In the genomic region with DNA sequence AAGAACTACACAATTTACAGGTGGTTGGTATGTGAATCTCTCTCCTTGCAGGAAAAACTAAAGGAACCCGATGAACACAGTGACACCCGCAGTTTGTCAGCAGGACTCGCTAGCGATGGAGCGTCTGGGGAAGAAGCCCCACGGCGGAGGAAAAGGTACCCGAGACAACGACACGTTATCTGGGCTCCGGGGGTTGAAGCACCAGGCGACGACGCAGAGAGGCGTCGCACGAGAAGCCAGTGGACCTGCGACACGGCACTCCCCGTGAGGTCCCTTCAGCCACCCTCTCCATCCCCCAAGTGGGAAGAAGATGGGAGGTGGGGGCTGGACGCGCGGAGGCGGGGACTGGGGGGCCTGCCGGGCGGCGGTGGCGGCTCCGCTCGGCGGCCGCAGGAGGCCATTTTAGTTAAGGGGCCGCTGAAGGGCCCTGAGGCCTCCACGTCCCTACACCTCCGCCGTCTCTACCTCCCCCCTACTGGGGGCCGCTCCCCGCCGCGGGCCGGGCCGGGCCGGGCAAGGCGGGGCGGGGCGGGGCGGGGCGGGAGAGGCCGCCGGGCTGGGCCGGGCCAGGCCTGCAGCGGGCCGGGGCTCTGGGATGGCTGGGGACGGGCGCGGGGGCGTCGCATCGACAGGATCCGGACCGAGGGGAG, we compare ENCODE assay signal across 8 cellular contexts. TPM values are rescaled to one million over a fixed set of nuclear protein-coding genes. Genes with fewer than 3 reads are reported as not detected.
A peak's percentile ranks its signal among the peaks of the same experiment; 100 is the strongest.
DNase-seq lines count a peak whose midpoint lies in the region; ATAC-seq and TF ChIP-seq lines count a peak whose summit lies in the region.

No MANE protein-coding gene starts in this region.

- H3K4me1 Mint-ChIP-seq in T-cell: peaks cover 39 to 53% (median 46%) of the 10 kb centered on the region in 3 donors

- H3K9me3 Mint-ChIP-seq in T-cell: no peaks in the 10 kb centered on the region

- H3K4me3 Mint-ChIP-seq in T-cell: peak overlapping the region; percentile 92 to 95 (median 94)

- H3K4me3 ChIP-seq in astrocyte of the spinal cord (ENCODE audit: low read depth, low read length): peak overlapping the region; percentile 59
- H3K4me3 ChIP-seq in iPS-11a (ENCODE audit: low read depth, low read length): peak overlapping the region; percentile 86
- H3K4me3 ChIP-seq in skeletal muscle cell (ENCODE audit: low read depth, low read length): peak overlapping the region; percentile 77

- CTCF ChIA-PET in T-cell (lab: Charles Lee): interaction anchor here (0.6 to 0.7 kb wide), 2 partner anchors 45 to 46 kb away, joined by 3 read pairs; no protein-coding TSS in a partner anchor

- H3K27me3 Mint-ChIP-seq in T-cell: no peaks in the 10 kb centered on the region

- DNase-seq in COLO668 (lab: John Stamatoyannopoulos, UW; ENCODE audit: unreplicated experiment): peak; percentile 57
- peak; percentile 41 for DNase-seq in HK-2 (ENCODE audit: unreplicated experiment)
- peak in 32 of 34 experiments; percentile 6 to 55 (median 27) for DNase-seq in T-cell
- peak; percentile 48 for DNase-seq in astrocyte of the spinal cord (ENCODE audit: low read depth, low spot score)
- DNase-seq in skeletal muscle cell (ENCODE audit: low read depth): no peak
- DNase-seq in NCI-H1436 treated with DMSO at 0.1 percent for 48 hours (lab: John Stamatoyannopoulos, UW): no peak

- in situ Hi-C loops in astrocyte of the spinal cord (cut with HindIII; ENCODE audit: low sequenced_read_pairs): no loop called here

- ATAC-seq in GM19463 (IDR thresholded peaks at IDR 0.05; ENCODE audit: unreplicated experiment) (peak; percentile 31), T-cell (replicated peaks in 1 of 4) (peak; percentile 32 to 51 (median 42))

- H3K36me3 Mint-ChIP-seq in T-cell: peaks cover 3% of the 10 kb centered on the region

- POLR2A ChIA-PET in T-cell (lab: Charles Lee): interaction anchor here in 1 of 2 donors (1.0 kb wide), 1 partner anchor 88 kb away, joined by 6 read pairs; no protein-coding TSS in a partner anchor

- peak overlapping the region; percentile 88 to 95 for H3K27ac Mint-ChIP-seq in T-cell

- no peak for TF ChIP-seq CTCF in astrocyte of the spinal cord (IDR thresholded peaks at IDR 0.05; ENCODE audit: low read depth, low read length)

RNA-seq across cellular contexts. Expression of gene ZFR, which starts 0.9 kb away (rescaled TPM):
- total RNA-seq in T-cell: 10 to 100 TPM; 50.1 to 55.9 (median 54.2) TPM

Comparison
In these comparisons a context has a peak if more than half of its experiments do, and no peak if none do; other contexts are left out.
1. DNase-seq: peak in COLO668 (single experiment), HK-2 (single experiment), T-cell (32 of 34) and astrocyte of the spinal cord (single experiment); none in skeletal muscle cell (single experiment) and NCI-H1436 treated with DMSO at 0.1 percent for 48 hours (single experiment).
2. Peak in every context shown above with its lines, with median percentiles within 50 percentile points of each other: H3K4me3 ChIP-seq.